In the genomic region with DNA sequence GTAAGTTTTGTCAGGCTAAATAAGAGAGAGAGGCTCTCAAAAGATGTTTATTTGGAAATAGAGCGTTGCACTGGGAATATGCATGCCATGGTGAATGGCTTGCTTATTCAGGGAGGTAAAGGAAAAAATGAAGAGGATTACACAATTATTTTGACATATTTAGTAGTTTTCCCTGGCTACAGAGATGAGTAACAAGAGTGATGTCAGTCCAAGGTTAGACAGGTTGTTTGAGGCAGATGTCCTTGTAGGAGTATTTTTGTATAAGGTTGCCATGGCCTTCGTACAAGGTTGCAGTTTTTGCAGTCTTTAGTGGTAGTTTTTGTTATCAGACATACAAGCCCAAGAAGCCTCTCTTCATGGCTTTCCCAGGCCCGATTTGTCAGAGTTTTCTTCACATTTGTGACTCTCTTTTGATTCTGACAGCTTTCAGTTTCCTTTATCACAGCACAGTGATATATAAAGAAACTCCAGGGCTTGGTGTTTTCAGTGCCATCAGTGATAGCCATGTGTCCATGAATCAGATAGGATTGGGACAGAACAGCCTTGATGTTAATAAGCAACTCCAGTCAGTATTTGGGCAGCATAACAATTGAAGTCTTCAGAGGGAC, we compare ENCODE assay signal across 1 cellular context.
TF ChIP-seq lines count a peak whose summit lies in the region.

No MANE protein-coding gene starts in this region.

TF ChIP-seq in IMR-90, 13 proteins besides CTCF, POLR2A, EP300 and RAD21:
- TF ChIP-seq CEBPB (IDR thresholded peaks at IDR 0.05; ENCODE audit: low read depth, low read length): peak; percentile 63; the same call in 1 of the 2 replicates
- TF ChIP-seq ELK1 (IDR thresholded peaks at IDR 0.05; ENCODE audit: borderline replicate concordance, low read depth, low read length): no peak
TF ChIP-seq in IMR-90: peak in this region for 1.
